8 cellular contexts compared by ENCODE assay signal in genomic region chr6:41779793-41780622, GRCh38. TPM values are rescaled to one million over a fixed set of nuclear protein-coding genes. Genes with fewer than 3 reads are reported as not detected.
DNase-seq lines count a peak whose midpoint lies in the region; ATAC-seq, FAIRE-seq and TF ChIP-seq lines count a peak whose summit lies in the region.

A gene with protein sequence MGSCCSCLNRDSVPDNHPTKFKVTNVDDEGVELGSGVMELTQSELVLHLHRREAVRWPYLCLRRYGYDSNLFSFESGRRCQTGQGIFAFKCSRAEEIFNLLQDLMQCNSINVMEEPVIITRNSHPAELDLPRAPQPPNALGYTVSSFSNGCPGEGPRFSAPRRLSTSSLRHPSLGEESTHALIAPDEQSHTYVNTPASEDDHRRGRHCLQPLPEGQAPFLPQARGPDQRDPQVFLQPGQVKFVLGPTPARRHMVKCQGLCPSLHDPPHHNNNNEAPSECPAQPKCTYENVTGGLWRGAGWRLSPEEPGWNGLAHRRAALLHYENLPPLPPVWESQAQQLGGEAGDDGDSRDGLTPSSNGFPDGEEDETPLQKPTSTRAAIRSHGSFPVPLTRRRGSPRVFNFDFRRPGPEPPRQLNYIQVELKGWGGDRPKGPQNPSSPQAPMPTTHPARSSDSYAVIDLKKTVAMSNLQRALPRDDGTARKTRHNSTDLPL (minus strand): TSS chr6:41779900. CDS start chr6:41776987, 2,913 bp downstream.

- H3K27me3 ChIP-seq in HepG2 (ENCODE audit: control insufficient read depth in 1 of 2, insufficient read depth in 2 of 2, low read length in 2 of 2), result no peaks in the 10 kb centered on the region; a peak in 2 of 5 replicates

- peaks cover 20% of the 10 kb centered on the region for H3K27me3 Mint-ChIP-seq in activated CD4-positive, alpha-beta T cell treated with anti-CD3 and anti-CD28 coated beads, Interleukin-2, amount 10 ng/mL, durations not matched to agents 24 days and 14 days

- POLR2A ChIA-PET in HepG2 (lab: Yijun Ruan, JAX), result interaction anchor here (0.5 to 1.3 kb wide), 12 partner anchors 8 to 271 kb away, joined by 3 to 15 read pairs (median 4); partner anchors contain the start of genes PGC and TAF8

- DNase-seq in C1 segment of cervical spinal cord (lab: John Stamatoyannopoulos, UW), result peak; percentile 59 to 98 (median 96)
- peak; percentile 96 for DNase-seq in GM19240 (ENCODE audit: insufficient read length, low spot score)
- DNase-seq in NCI-H524 treated with DMSO at 0.1 percent for 48 hours (lab: John Stamatoyannopoulos, UW), result peak; percentile 45
- peak; percentile 100 for DNase-seq in activated CD4-positive, alpha-beta T cell treated with anti-CD3 and anti-CD28 coated beads, Interleukin-2, amount 10 ng/mL, durations not matched to agents 24 days and 14 days
- DNase-seq in cortex of kidney (lab: John Stamatoyannopoulos, UW), result peak; percentile 94
- peak; percentile 95 for DNase-seq in HepG2 (ENCODE audit: low spot score)
- DNase-seq in stimulated activated CD4-positive, alpha-beta T cell treated with anti-CD3 and anti-CD28 coated beads, Interleukin-2, amount 100 ng/mL, for 48 hours, result peak; percentile 100

- FAIRE-seq in HepG2 (lab: Jason Lieb, UNC), result peak; percentile 60

- H3K4me3 ChIP-seq in HepG2 (replicated peaks in 1 of 3; ENCODE audit: insufficient read depth in 1 of 3, low read depth in 2 of 3, low read length in 3 of 3), result peak within 1 kb of the TSS; percentile 82 to 93 (median 92)

- peaks cover 3% of the 10 kb centered on the region for H3K36me3 Mint-ChIP-seq in activated CD4-positive, alpha-beta T cell treated with anti-CD3 and anti-CD28 coated beads, Interleukin-2, amount 10 ng/mL, durations not matched to agents 24 days and 14 days (ENCODE audit: low read depth)

- H4K20me1 ChIP-seq in HepG2 (ENCODE audit: insufficient read depth, low read length), result no peaks in the 10 kb centered on the region

- TF ChIP-seq RAD21 in HepG2 (CRISPR knock-in tag; IDR thresholded peaks at IDR 0.05), result peak; percentile 100

- in situ Hi-C loops in HepG2 (cut with HindIII; ENCODE audit: extremely low pct_ligation_motif_present, low pct_unique_long_range_greater_than_20kb), result loop anchor here (5.0 to 25.0 kb wide), 3 partner anchors 43 to 432 kb away; partner anchors contain the start of genes MRPS10 and TFEB

- peak; percentile 86 for ATAC-seq in HG03457 (IDR thresholded peaks at IDR 0.05; ENCODE audit: unreplicated experiment)
- ATAC-seq in HepG2, result peak; percentile 90

- peak; percentile 99 for TF ChIP-seq CTCF in HepG2 (CRISPR knock-in tag; IDR thresholded peaks at IDR 0.05)

- peaks cover 34% of the 10 kb centered on the region for H3K4me1 ChIP-seq in HepG2 (ENCODE audit: insufficient read depth, low read length)

- H3K79me2 ChIP-seq in HepG2 (ENCODE audit: insufficient read depth, low read length), result peaks cover 4% of the 10 kb centered on the region

- H3K9ac ChIP-seq in HepG2 (ENCODE audit: insufficient read depth, low read depth, low read length), result peak within 1 kb of the TSS; percentile 73

- peak within 1 kb of the TSS; percentile 97 for H3K4me2 ChIP-seq in HepG2 (ENCODE audit: low read depth, low read length)

- peak within 1 kb of the TSS; percentile 96 for H3K4me3 Mint-ChIP-seq in activated CD4-positive, alpha-beta T cell treated with anti-CD3 and anti-CD28 coated beads, Interleukin-2, amount 10 ng/mL, durations not matched to agents 24 days and 14 days

- no peak for TF ChIP-seq POLR2A in HepG2 (IDR thresholded peaks at IDR 0.05; ENCODE audit: insufficient read depth in 1 of 2, low read depth in 2 of 2, low read length in 2 of 2)

- intact Hi-C loops in activated CD4-positive, alpha-beta T cell treated with anti-CD3 and anti-CD28 coated beads, Interleukin-2, amount 10 ng/mL, durations not matched to agents 24 days and 14 days (cut with micrococcal nuclease), result loop anchor here (1.0 kb wide), 4 partner anchors 7 to 386 kb away; partner anchors contain the start of genes TFEB and TOMM6
- intact Hi-C loops in HepG2 (cut with micrococcal nuclease; ENCODE audit: unreplicated experiment), result loop anchor here (1.0 to 5.0 kb wide), 3 partner anchors 157 to 264 kb away; no protein-coding TSS in a partner anchor

- H3K27ac ChIP-seq in HepG2 (ENCODE audit: extremely low read length, insufficient read depth, low read length), result peak within 1 kb of the TSS; percentile 24

- no peak within 1 kb of the TSS for H2AFZ ChIP-seq in HepG2 (ENCODE audit: low read length)

- no peaks in the 10 kb centered on the region for H3K9me3 Mint-ChIP-seq in activated CD4-positive, alpha-beta T cell treated with anti-CD3 and anti-CD28 coated beads, Interleukin-2, amount 10 ng/mL, durations not matched to agents 24 days and 14 days

- peak within 1 kb of the TSS; percentile 81 for H3K27ac Mint-ChIP-seq in activated CD4-positive, alpha-beta T cell treated with anti-CD3 and anti-CD28 coated beads, Interleukin-2, amount 10 ng/mL, durations not matched to agents 24 days and 14 days

- peak; percentile 61 to 75; a peak in 3 of 4 replicates for TF ChIP-seq EP300 in HepG2 (IDR thresholded peaks at IDR 0.05; ENCODE audit: low read depth in 2 of 2, low read length in 2 of 2)
- TF ChIP-seq EP300 in HepG2 (CRISPR knock-in tag; IDR thresholded peaks at IDR 0.05; ENCODE audit: borderline replicate concordance), result peak; percentile 26; the same call in 1 of the 2 replicates

- no peaks in the 10 kb centered on the region for H3K9me3 ChIP-seq in HepG2 (ENCODE audit: low read length)

- TSS peak; percentile 42 for BruUV-seq in HepG2 (replicated peaks; lab: Mats Ljungman, UMichigan)

- WGBS in HepG2 (ENCODE audit: low lambda C conversion rate), result 1% methylated on average over 38 of the region's 73 CpGs

- peaks cover 23% of the 10 kb centered on the region for H3K4me1 Mint-ChIP-seq in activated CD4-positive, alpha-beta T cell treated with anti-CD3 and anti-CD28 coated beads, Interleukin-2, amount 10 ng/mL, durations not matched to agents 24 days and 14 days

- CTCF ChIA-PET in HepG2 (lab: Yijun Ruan, JAX; ENCODE audit: low intra/inter-chr PET ratio, low total read pairs), result interaction anchor here (0.8 to 2.1 kb wide), 4 partner anchors 45 to 264 kb away, joined by 3 to 24 read pairs (median 10); partner anchors contain the start of genes BYSL, MED20 and TFEB

- H3K36me3 ChIP-seq in HepG2 (replicated peaks in 1 of 2; ENCODE audit: control insufficient read depth in 1 of 2, insufficient read depth in 2 of 2, low read length in 2 of 2), result peaks cover 1 to 13% of the 10 kb centered on the region in 2 experiments; a peak in 4 of 5 replicates

TF ChIP-seq in HepG2, 621 proteins besides CTCF, POLR2A, EP300 and RAD21 (continues in another document):
- no peak for TF ChIP-seq ZNF17 (CRISPR knock-in tag; IDR thresholded peaks at IDR 0.05)
- no peak for TF ChIP-seq ZNF225 (CRISPR knock-in tag; IDR thresholded peaks at IDR 0.05)
- peak; percentile 81 for TF ChIP-seq SKI (IDR thresholded peaks at IDR 0.05; ENCODE audit: partially characterized antibody)
- TF ChIP-seq ZNF232 (CRISPR knock-in tag; IDR thresholded peaks at IDR 0.05; ENCODE audit: borderline replicate concordance), result no peak
- TF ChIP-seq ZUFSP (CRISPR knock-in tag; IDR thresholded peaks at IDR 0.05; ENCODE audit: borderline replicate concordance), result no peak
- TF ChIP-seq TCF12 (IDR thresholded peaks at IDR 0.05), result no peak
- no peak for TF ChIP-seq TCF12 (CRISPR knock-in tag; IDR thresholded peaks at IDR 0.05)

RNA-seq across cellular contexts. Expression of the gene that starts here (rescaled TPM):
- total RNA-seq in activated CD4-positive, alpha-beta T cell treated with anti-CD3 and anti-CD28 coated beads, Interleukin-2, amount 10 ng/mL, durations not matched to agents 24 days and 14 days, result 4.7 and 6.8 TPM in 2 replicates
- 1.5 and 3.0 TPM in 2 replicates for total RNA-seq in HepG2 (2016; rRNA removed; fragmentation: Illumina TruSeq; extraction: Trizol)
- 3.2 and 3.7 TPM in 2 replicates for total RNA-seq in HepG2 (2016; cell fraction: cytosol; rRNA removed; fragmentation: Illumina TruSeq; extraction: Trizol; ENCODE audit: low read depth)
- 1.2 and 2.7 TPM in 2 replicates for total RNA-seq in HepG2 (2016; cell fraction: insoluble cytoplasmic fraction; rRNA removed; fragmentation: Illumina TruSeq; extraction: Trizol)
- 6.5 and 6.6 TPM in 2 replicates for total RNA-seq in HepG2 (2016; cell fraction: membrane; rRNA removed; fragmentation: Illumina TruSeq; extraction: Trizol)
- 3.2 and 4.8 TPM in 2 replicates for total RNA-seq in HepG2 (2016; cell fraction: nucleus; rRNA removed; fragmentation: Illumina TruSeq; extraction: Trizol)
- polyA plus RNA-seq in HepG2 (2011; rRNA removed), result 7.1 and 7.4 TPM in 2 replicates
- 6.7 TPM in 2 replicates for polyA plus RNA-seq in HepG2 (2011; cell fraction: cytosol; rRNA removed)
- 11.2 and 14.1 TPM in 2 replicates for polyA plus RNA-seq in HepG2 (2011; cell fraction: nucleus; rRNA removed)
- 2.5 and 2.9 TPM in 2 replicates for polyA plus RNA-seq in HepG2 (2012)
- 5.9 and 6.1 TPM in 2 replicates for polyA plus RNA-seq in HepG2 (2016; cell fraction: cytosol; fragmentation: Illumina TruSeq; extraction: Trizol; ENCODE audit: low read depth)
- 3.0 and 3.6 TPM in 2 replicates for polyA plus RNA-seq in HepG2 (2016; cell fraction: insoluble cytoplasmic fraction; fragmentation: Illumina TruSeq; extraction: Trizol; ENCODE audit: low read depth)
- 10.2 and 10.3 TPM in 2 replicates for polyA plus RNA-seq in HepG2 (2016; cell fraction: membrane; fragmentation: Illumina TruSeq; extraction: Trizol; ENCODE audit: low read depth)
- polyA plus RNA-seq in HepG2 (2016; cell fraction: nucleus; fragmentation: Illumina TruSeq; extraction: Trizol; ENCODE audit: insufficient read depth, low read depth), result 11.8 and 13.3 TPM in 2 replicates
- polyA minus RNA-seq in HepG2 (2011; rRNA and poly(A)+ RNA removed; ENCODE audit: low replicate concordance), result 2.6 and 8.3 TPM in 2 replicates
- 0.89 and 2.1 TPM in 2 replicates for polyA minus RNA-seq in HepG2 (2011; cell fraction: cytosol; rRNA and poly(A)+ RNA removed)
- polyA minus RNA-seq in HepG2 (2011; cell fraction: nucleus; rRNA and poly(A)+ RNA removed), result 3.4 and 3.5 TPM in 2 replicates

Comparison
In these comparisons a context has a peak if more than half of its experiments do, and no peak if none do; other contexts are left out.
1. Peak in every context shown above with its lines: DNase-seq, ATAC-seq, H3K4me3 ChIP-seq and H3K27ac ChIP-seq.
2. DNase-seq: peak in every context shown above with its lines; median percentile 100 in activated CD4-positive, alpha-beta T cell treated with anti-CD3 and anti-CD28 coated beads, Interleukin-2, amount 10 ng/mL, durations not matched to agents 24 days and 14 days; 100 in stimulated activated CD4-positive, alpha-beta T cell treated with anti-CD3 and anti-CD28 coated beads, Interleukin-2, amount 100 ng/mL, for 48 hours; 96 in C1 segment of cervical spinal cord; 96 in GM19240; 95 in HepG2; 94 in cortex of kidney; 45 in NCI-H524 treated with DMSO at 0.1 percent for 48 hours.